18 cellular contexts compared by ENCODE assay signal in the genomic region with DNA sequence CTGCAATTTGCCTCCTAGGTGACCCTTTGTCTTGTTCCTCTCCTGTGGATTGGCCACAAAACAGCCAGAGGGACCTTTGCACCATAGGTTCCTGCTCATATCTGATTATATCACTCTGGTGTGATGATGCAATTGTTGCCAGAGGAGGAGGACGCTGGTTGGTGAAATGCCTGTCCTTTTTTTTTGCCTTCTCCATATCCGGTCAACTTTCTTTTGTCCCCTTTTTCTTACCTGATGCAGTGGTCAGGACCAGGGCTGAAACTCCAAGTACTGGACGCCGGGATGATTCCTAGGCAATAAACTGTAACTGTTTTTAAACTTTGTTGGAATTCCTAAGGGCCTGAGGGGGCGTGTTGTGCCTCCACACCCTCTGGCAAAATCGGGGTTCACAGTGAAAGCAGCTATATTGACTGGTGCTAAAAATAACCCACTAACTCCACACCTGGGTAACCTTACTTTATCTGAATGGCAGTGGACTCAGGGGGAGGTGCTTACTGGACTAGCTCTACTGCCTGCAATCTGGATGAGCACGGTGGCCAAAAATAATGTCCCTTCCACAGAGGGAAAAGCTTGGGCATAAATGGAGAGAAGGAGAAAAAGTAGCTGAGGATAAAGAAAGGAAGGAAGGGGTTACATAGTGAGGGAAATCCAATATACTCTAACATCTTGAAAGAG. TPM values are rescaled to one million over a fixed set of nuclear protein-coding genes. Genes with fewer than 3 reads are reported as not detected.
A peak's percentile ranks its signal among the peaks of the same experiment; 100 is the strongest.
DNase-seq lines count a peak whose midpoint lies in the region; ATAC-seq, FAIRE-seq and TF ChIP-seq lines count a peak whose summit lies in the region.
"Had no signal": no experiment of that assay in that cellular context is flagged by ENCODE, and none has a peak within 500 bp of the region (broad histone marks: within the 10 kb centered on the region; RNA-seq: fewer than 3 reads in every experiment).

No MANE protein-coding gene starts in this region.

- no peak for ATAC-seq in GM23338
- no peak for ATAC-seq in activated T-cell treated with anti-CD3 and anti-CD28 coated beads, Interleukin-2, amount 50 U/mL, for 4 hours
- ATAC-seq: activated CD8-positive, alpha-beta memory T cell treated with anti-CD3 and anti-CD28 coated beads, Interleukin-2, amount 10 ng/mL, durations not matched to agents 7 days and 5 days; foreskin keratinocyte had no signal

- no peak overlapping the region for H3K4me3 Mint-ChIP-seq in GM23338
- H3K4me3 Mint-ChIP-seq in nephron, result peak overlapping the region in 1 of 3 experiments; percentile 8
- no peak overlapping the region for H3K4me3 Mint-ChIP-seq in activated CD4-positive, alpha-beta T cell treated with anti-CD3 and anti-CD28 coated beads, Interleukin-2, amount 10 ng/mL, durations not matched to agents 24 days and 14 days
- no peak overlapping the region for H3K4me3 Mint-ChIP-seq in activated T-cell treated with anti-CD3 and anti-CD28 coated beads, Interleukin-2, amount 50 U/mL, for 4 hours
- H3K4me3 Mint-ChIP-seq: activated CD8-positive, alpha-beta memory T cell treated with anti-CD3 and anti-CD28 coated beads, Interleukin-2, amount 10 ng/mL, durations not matched to agents 7 days and 5 days had no signal

- H3K27ac Mint-ChIP-seq in GM23338 (no peak overlapping the region), nephron (peak overlapping the region; percentile 0 to 47 (median 32))
- no peak overlapping the region for H3K27ac Mint-ChIP-seq in activated CD4-positive, alpha-beta T cell treated with anti-CD3 and anti-CD28 coated beads, Interleukin-2, amount 10 ng/mL, durations not matched to agents 24 days and 14 days
- H3K27ac Mint-ChIP-seq: activated CD8-positive, alpha-beta memory T cell treated with anti-CD3 and anti-CD28 coated beads, Interleukin-2, amount 10 ng/mL, durations not matched to agents 7 days and 5 days had no signal

- no peak for FAIRE-seq in GM12891 (lab: Jason Lieb, UNC)
- FAIRE-seq: astrocyte, colon, endothelial cell of umbilical vein had no signal

- no peak overlapping the region for H3K4me3 ChIP-seq in GM23338
- H3K4me3 ChIP-seq in colonic mucosa, result no peak overlapping the region
- H3K4me3 ChIP-seq: thyroid gland had no signal

- TF ChIP-seq POLR2A in GM12891 (IDR thresholded peaks at IDR 0.05; ENCODE audit: low read depth, low read length), result no peak

- DNase-seq in GM23338 (ENCODE audit: low spot score) (no peak), LoVo (ENCODE audit: low spot score) (peak; percentile 40), colonic mucosa (peak; percentile 78), GM12891 (ENCODE audit: insufficient read length, low spot score) (no peak)
- no peak for DNase-seq in activated CD4-positive, alpha-beta T cell treated with anti-CD3 and anti-CD28 coated beads, Interleukin-2, amount 10 ng/mL, durations not matched to agents 24 days and 14 days
- no peak for DNase-seq in activated T-cell treated with anti-CD3 and anti-CD28 coated beads, Interleukin-2, amount 50 U/mL, for 1 hour
- no peak for DNase-seq in activated T-cell treated with anti-CD3 and anti-CD28 coated beads, Interleukin-2, amount 50 U/mL, for 4 hours
- DNase-seq: activated CD8-positive, alpha-beta memory T cell treated with anti-CD3 and anti-CD28 coated beads, Interleukin-2, amount 10 ng/mL, durations not matched to agents 7 days and 5 days; activated naive CD4-positive, alpha-beta T cell treated with Interleukin-2 at 50 U/mL for 16 hours; AML-193; foreskin keratinocyte; NCI-H226; NK-92 treated with Interleukin-12 subunit alpha and Interleukin-12 subunit beta, amount 100 ng/mL, for 24 hours; thyroid gland had no signal

- no peaks in the 10 kb centered on the region for H4K20me1 ChIP-seq in GM23338 (replicated peaks; ENCODE audit: insufficient read depth)

- H3K4me2 ChIP-seq in GM23338, result 0 out of 2 replicates have a peak overlapping the region, but pooled peaks have one; percentile 38

- no peaks in the 10 kb centered on the region for H3K36me3 ChIP-seq in GM23338 (ENCODE audit: insufficient read depth)
- H3K36me3 ChIP-seq in colonic mucosa, result no peaks in the 10 kb centered on the region
- H3K36me3 ChIP-seq: thyroid gland had no signal

- intact Hi-C loops in colonic mucosa (cut with DNase I), result no loop called here
- intact Hi-C loops in activated CD4-positive, alpha-beta T cell treated with anti-CD3 and anti-CD28 coated beads, Interleukin-2, amount 10 ng/mL, durations not matched to agents 24 days and 14 days (cut with micrococcal nuclease), result no loop called here

- peak overlapping the region; percentile 92 for H2AFZ ChIP-seq in GM23338

- H3K9me2 ChIP-seq in GM23338 (ENCODE audit: insufficient read depth), result no peaks in the 10 kb centered on the region

- H3K27ac ChIP-seq in GM23338 (ENCODE audit: low read depth) (no peak overlapping the region), colonic mucosa (no peak overlapping the region)
- H3K27ac ChIP-seq: foreskin keratinocyte, thyroid gland had no signal

- no peaks in the 10 kb centered on the region for H3K9me3 Mint-ChIP-seq in GM23338
- H3K9me3 Mint-ChIP-seq in nephron, result no peaks in the 10 kb centered on the region
- H3K9me3 Mint-ChIP-seq in activated CD4-positive, alpha-beta T cell treated with anti-CD3 and anti-CD28 coated beads, Interleukin-2, amount 10 ng/mL, durations not matched to agents 24 days and 14 days, result no peaks in the 10 kb centered on the region
- no peaks in the 10 kb centered on the region for H3K9me3 Mint-ChIP-seq in activated T-cell treated with anti-CD3 and anti-CD28 coated beads, Interleukin-2, amount 50 U/mL, for 4 hours

- no peaks in the 10 kb centered on the region for H3K36me3 Mint-ChIP-seq in GM23338 (ENCODE audit: low read depth)
- H3K36me3 Mint-ChIP-seq in nephron (ENCODE audit: low read depth), result no peaks in the 10 kb centered on the region
- no peaks in the 10 kb centered on the region for H3K36me3 Mint-ChIP-seq in activated CD4-positive, alpha-beta T cell treated with anti-CD3 and anti-CD28 coated beads, Interleukin-2, amount 10 ng/mL, durations not matched to agents 24 days and 14 days (ENCODE audit: low read depth)
- no peaks in the 10 kb centered on the region for H3K36me3 Mint-ChIP-seq in activated T-cell treated with anti-CD3 and anti-CD28 coated beads, Interleukin-2, amount 50 U/mL, for 4 hours (ENCODE audit: insufficient read depth)
- H3K36me3 Mint-ChIP-seq: activated CD8-positive, alpha-beta memory T cell treated with anti-CD3 and anti-CD28 coated beads, Interleukin-2, amount 10 ng/mL, durations not matched to agents 7 days and 5 days had no signal

- no peaks in the 10 kb centered on the region for H3K9me3 ChIP-seq in colonic mucosa
- H3K9me3 ChIP-seq: thyroid gland had no signal

- H3K79me2 ChIP-seq in GM23338 (replicated peaks; ENCODE audit: insufficient read depth), result no peaks in the 10 kb centered on the region

- peaks cover 10% of the 10 kb centered on the region; the same call in 1 of the 2 replicates for H3K4me1 ChIP-seq in GM23338 (ENCODE audit: insufficient read depth)
- no peaks in the 10 kb centered on the region for H3K4me1 ChIP-seq in colonic mucosa
- H3K4me1 ChIP-seq: foreskin keratinocyte had no signal

- no peaks in the 10 kb centered on the region for H3K27me3 ChIP-seq in GM23338 (ENCODE audit: insufficient read depth)
- H3K27me3 ChIP-seq in colonic mucosa, result no peaks in the 10 kb centered on the region
- H3K27me3 ChIP-seq: foreskin keratinocyte, thyroid gland had no signal

- no peak for TF ChIP-seq CTCF in GM23338 (conservative IDR thresholded peaks at IDR 0.05; ENCODE audit: low read depth in 2 of 2)
- no peak for TF ChIP-seq CTCF in colonic mucosa (IDR thresholded peaks at IDR 0.05)
- TF ChIP-seq CTCF in nephron (IDR thresholded peaks at IDR 0.05; ENCODE audit: unreplicated experiment in 3 of 3), result no peak

- peak overlapping the region in 1 of 2 donors; percentile 32 for H3K9ac ChIP-seq in colonic mucosa (ENCODE audit: low read depth in 2 of 2, low read length in 2 of 2)

- H3K27me3 Mint-ChIP-seq in GM23338 (ENCODE audit: insufficient read depth, low read depth, poor library complexity) (no peaks in the 10 kb centered on the region), nephron (ENCODE audit: low read depth) (peaks cover 4% of the 10 kb centered on the region)
- peaks cover 4% of the 10 kb centered on the region for H3K27me3 Mint-ChIP-seq in activated CD4-positive, alpha-beta T cell treated with anti-CD3 and anti-CD28 coated beads, Interleukin-2, amount 10 ng/mL, durations not matched to agents 24 days and 14 days
- H3K27me3 Mint-ChIP-seq in activated T-cell treated with anti-CD3 and anti-CD28 coated beads, Interleukin-2, amount 50 U/mL, for 4 hours (ENCODE audit: low read depth), result peaks cover 38% of the 10 kb centered on the region

- no peaks in the 10 kb centered on the region for H3F3A ChIP-seq in GM23338 (replicated peaks; ENCODE audit: low read depth)

- H3K4me1 Mint-ChIP-seq in GM23338 (peaks cover 12% of the 10 kb centered on the region), nephron (peaks cover 9% of the 10 kb centered on the region)
- no peaks in the 10 kb centered on the region for H3K4me1 Mint-ChIP-seq in activated CD4-positive, alpha-beta T cell treated with anti-CD3 and anti-CD28 coated beads, Interleukin-2, amount 10 ng/mL, durations not matched to agents 24 days and 14 days
- H3K4me1 Mint-ChIP-seq in activated T-cell treated with anti-CD3 and anti-CD28 coated beads, Interleukin-2, amount 50 U/mL, for 4 hours (ENCODE audit: low read depth), result no peaks in the 10 kb centered on the region
- H3K4me1 Mint-ChIP-seq: activated CD8-positive, alpha-beta memory T cell treated with anti-CD3 and anti-CD28 coated beads, Interleukin-2, amount 10 ng/mL, durations not matched to agents 7 days and 5 days had no signal

TF ChIP-seq in GM23338, 12 proteins besides CTCF, POLR2A, EP300 and RAD21 (continues in another document):
- TF ChIP-seq JUNB (IDR thresholded peaks at IDR 0.05; ENCODE audit: unreplicated experiment), result no peak
- TF ChIP-seq CREB1 (CRISPR knock-in tag; IDR thresholded peaks at IDR 0.05; ENCODE audit: low read depth), result no peak
- TF ChIP-seq EZH2phosphoT487 (IDR thresholded peaks at IDR 0.05; ENCODE audit: unreplicated experiment), result no peak
- TF ChIP-seq POLR2AphosphoS5 (IDR thresholded peaks at IDR 0.05; ENCODE audit: low read depth), result no peak
- TF ChIP-seq ZNF331 (CRISPR knock-in tag; IDR thresholded peaks at IDR 0.05; ENCODE audit: low read depth), result no peak

TF ChIP-seq in GM12891, 5 proteins besides CTCF, POLR2A, EP300 and RAD21 (continues in another document):
- TF ChIP-seq SPI1 (IDR thresholded peaks at IDR 0.05; ENCODE audit: low read depth, low read length), result no peak
- no peak for TF ChIP-seq TAF1 (IDR thresholded peaks at IDR 0.05; ENCODE audit: low read depth, low read length)
- no peak for TF ChIP-seq POLR2AphosphoS5 (IDR thresholded peaks at IDR 0.05; ENCODE audit: low read depth, low read length)
- TF ChIP-seq PAX5 (IDR thresholded peaks at IDR 0.05; ENCODE audit: insufficient read depth, low read length, severe bottlenecking), result no peak

RNA-seq across cellular contexts. Expression of gene ZNF423, which starts 28.3 kb away (rescaled TPM):
- total RNA-seq in GM23338 (2014; rRNA removed; shearing (Covaris generic)), result 39.6 and 41.8 TPM in 2 replicates
- polyA plus RNA-seq in GM23338 (2016; fragmentation: Nextera tagmentation; extraction: Ambion mirVana), result 14.9 and 15.2 TPM in 2 replicates
- total RNA-seq in colonic mucosa, result 1 to 10 TPM; 4.7 to 7.3 TPM
- 0.03 TPM for polyA plus RNA-seq in GM12891 (2012; ENCODE audit: low read depth, missing spikeins)
- not detected in 2 replicates for total RNA-seq in activated CD4-positive, alpha-beta T cell treated with anti-CD3 and anti-CD28 coated beads, Interleukin-2, amount 10 ng/mL, durations not matched to agents 24 days and 14 days
- total RNA-seq in activated T-cell treated with anti-CD3 and anti-CD28 coated beads, Interleukin-2, amount 50 U/mL, for 4 hours, result under 1 TPM in 1 of 3 donors, not detected in 2; 0.03 TPM
- total RNA-seq: activated CD8-positive, alpha-beta memory T cell treated with anti-CD3 and anti-CD28 coated beads, Interleukin-2, amount 10 ng/mL, durations not matched to agents 7 days and 5 days had no signal
- polyA plus RNA-seq: foreskin keratinocyte had no signal

Comparison
In these comparisons a context has a peak if more than half of its experiments do, and no peak if none do; other contexts are left out.
1. DNase-seq: peak in LoVo (single experiment) and colonic mucosa (single experiment); none in GM23338 (single experiment), GM12891 (single experiment), activated CD4-positive, alpha-beta T cell treated with anti-CD3 and anti-CD28 coated beads, Interleukin-2, amount 10 ng/mL, durations not matched to agents 24 days and 14 days (single experiment), activated T-cell treated with anti-CD3 and anti-CD28 coated beads, Interleukin-2, amount 50 U/mL, for 1 hour (single experiment) and activated T-cell treated with anti-CD3 and anti-CD28 coated beads, Interleukin-2, amount 50 U/mL, for 4 hours (single experiment).
2. H3K27ac Mint-ChIP-seq: peak in nephron (3 of 3); none in GM23338 (single experiment) and activated CD4-positive, alpha-beta T cell treated with anti-CD3 and anti-CD28 coated beads, Interleukin-2, amount 10 ng/mL, durations not matched to agents 24 days and 14 days (single experiment).